1 cellular context compared by ENCODE assay signal in the genomic region with DNA sequence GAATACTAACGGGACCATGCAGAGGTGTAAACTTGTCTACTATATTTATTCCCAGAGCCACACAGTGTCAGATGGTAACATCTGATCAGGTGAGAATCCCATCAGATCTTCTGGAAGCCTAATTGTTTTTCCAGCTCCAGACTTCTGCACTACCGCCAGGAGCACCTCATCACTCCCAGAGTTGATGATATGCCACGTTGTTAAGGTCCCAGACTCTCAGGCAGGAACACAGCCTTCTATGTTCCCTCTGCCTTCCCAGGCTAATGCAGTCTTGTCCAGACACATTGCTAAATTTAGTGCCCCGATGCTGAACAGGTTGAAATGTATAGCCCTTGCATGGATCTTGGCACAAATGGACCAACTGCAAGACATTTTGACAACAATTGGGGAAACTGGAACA.
TF ChIP-seq lines count a peak whose summit lies in the region.

No MANE protein-coding gene starts in this region.

TF ChIP-seq in GM23338, 12 proteins besides CTCF, POLR2A, EP300 and RAD21 (continued from another document):
- TF ChIP-seq, protein P1, sequence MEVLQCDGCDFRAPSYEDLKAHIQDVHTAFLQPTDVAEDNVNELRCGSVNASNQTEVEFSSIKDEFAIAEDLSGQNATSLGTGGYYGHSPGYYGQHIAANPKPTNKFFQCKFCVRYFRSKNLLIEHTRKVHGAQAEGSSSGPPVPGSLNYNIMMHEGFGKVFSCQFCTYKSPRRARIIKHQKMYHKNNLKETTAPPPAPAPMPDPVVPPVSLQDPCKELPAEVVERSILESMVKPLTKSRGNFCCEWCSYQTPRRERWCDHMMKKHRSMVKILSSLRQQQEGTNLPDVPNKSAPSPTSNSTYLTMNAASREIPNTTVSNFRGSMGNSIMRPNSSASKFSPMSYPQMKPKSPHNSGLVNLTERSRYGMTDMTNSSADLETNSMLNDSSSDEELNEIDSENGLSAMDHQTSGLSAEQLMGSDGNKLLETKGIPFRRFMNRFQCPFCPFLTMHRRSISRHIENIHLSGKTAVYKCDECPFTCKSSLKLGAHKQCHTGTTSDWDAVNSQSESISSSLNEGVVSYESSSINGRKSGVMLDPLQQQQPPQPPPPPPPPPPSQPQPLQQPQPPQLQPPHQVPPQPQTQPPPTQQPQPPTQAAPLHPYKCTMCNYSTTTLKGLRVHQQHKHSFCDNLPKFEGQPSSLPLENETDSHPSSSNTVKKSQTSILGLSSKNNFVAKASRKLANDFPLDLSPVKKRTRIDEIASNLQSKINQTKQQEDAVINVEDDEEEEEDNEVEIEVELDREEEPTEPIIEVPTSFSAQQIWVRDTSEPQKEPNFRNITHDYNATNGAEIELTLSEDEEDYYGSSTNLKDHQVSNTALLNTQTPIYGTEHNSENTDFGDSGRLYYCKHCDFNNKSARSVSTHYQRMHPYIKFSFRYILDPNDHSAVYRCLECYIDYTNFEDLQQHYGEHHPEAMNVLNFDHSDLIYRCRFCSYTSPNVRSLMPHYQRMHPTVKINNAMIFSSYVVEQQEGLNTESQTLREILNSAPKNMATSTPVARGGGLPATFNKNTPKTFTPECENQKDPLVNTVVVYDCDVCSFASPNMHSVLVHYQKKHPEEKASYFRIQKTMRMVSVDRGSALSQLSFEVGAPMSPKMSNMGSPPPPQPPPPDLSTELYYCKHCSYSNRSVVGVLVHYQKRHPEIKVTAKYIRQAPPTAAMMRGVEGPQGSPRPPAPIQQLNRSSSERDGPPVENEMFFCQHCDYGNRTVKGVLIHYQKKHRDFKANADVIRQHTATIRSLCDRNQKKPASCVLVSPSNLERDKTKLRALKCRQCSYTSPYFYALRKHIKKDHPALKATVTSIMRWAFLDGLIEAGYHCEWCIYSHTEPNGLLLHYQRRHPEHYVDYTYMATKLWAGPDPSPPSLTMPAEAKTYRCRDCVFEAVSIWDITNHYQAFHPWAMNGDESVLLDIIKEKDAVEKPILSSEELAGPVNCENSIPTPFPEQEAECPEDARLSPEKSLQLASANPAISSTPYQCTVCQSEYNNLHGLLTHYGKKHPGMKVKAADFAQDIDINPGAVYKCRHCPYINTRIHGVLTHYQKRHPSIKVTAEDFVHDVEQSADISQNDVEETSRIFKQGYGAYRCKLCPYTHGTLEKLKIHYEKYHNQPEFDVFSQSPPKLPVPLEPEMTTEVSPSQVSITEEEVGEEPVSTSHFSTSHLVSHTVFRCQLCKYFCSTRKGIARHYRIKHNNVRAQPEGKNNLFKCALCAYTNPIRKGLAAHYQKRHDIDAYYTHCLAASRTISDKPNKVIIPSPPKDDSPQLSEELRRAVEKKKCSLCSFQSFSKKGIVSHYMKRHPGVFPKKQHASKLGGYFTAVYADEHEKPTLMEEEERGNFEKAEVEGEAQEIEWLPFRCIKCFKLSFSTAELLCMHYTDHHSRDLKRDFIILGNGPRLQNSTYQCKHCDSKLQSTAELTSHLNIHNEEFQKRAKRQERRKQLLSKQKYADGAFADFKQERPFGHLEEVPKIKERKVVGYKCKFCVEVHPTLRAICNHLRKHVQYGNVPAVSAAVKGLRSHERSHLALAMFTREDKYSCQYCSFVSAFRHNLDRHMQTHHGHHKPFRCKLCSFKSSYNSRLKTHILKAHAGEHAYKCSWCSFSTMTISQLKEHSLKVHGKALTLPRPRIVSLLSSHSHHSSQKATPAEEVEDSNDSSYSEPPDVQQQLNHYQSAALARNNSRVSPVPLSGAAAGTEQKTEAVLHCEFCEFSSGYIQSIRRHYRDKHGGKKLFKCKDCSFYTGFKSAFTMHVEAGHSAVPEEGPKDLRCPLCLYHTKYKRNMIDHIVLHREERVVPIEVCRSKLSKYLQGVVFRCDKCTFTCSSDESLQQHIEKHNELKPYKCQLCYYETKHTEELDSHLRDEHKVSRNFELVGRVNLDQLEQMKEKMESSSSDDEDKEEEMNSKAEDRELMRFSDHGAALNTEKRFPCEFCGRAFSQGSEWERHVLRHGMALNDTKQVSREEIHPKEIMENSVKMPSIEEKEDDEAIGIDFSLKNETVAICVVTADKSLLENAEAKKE (CRISPR knock-in tag; IDR thresholded peaks at IDR 0.05): no peak
- TF ChIP-seq POLR2AphosphoS5 (IDR thresholded peaks at IDR 0.05; ENCODE audit: low read depth): no peak
- TF ChIP-seq ZNF331 (CRISPR knock-in tag; IDR thresholded peaks at IDR 0.05; ENCODE audit: low read depth): no peak
- no peak for TF ChIP-seq JUNB (IDR thresholded peaks at IDR 0.05; ENCODE audit: unreplicated experiment)
